Comparison of ENCODE assay signal across 9 cellular contexts in the genomic region with DNA sequence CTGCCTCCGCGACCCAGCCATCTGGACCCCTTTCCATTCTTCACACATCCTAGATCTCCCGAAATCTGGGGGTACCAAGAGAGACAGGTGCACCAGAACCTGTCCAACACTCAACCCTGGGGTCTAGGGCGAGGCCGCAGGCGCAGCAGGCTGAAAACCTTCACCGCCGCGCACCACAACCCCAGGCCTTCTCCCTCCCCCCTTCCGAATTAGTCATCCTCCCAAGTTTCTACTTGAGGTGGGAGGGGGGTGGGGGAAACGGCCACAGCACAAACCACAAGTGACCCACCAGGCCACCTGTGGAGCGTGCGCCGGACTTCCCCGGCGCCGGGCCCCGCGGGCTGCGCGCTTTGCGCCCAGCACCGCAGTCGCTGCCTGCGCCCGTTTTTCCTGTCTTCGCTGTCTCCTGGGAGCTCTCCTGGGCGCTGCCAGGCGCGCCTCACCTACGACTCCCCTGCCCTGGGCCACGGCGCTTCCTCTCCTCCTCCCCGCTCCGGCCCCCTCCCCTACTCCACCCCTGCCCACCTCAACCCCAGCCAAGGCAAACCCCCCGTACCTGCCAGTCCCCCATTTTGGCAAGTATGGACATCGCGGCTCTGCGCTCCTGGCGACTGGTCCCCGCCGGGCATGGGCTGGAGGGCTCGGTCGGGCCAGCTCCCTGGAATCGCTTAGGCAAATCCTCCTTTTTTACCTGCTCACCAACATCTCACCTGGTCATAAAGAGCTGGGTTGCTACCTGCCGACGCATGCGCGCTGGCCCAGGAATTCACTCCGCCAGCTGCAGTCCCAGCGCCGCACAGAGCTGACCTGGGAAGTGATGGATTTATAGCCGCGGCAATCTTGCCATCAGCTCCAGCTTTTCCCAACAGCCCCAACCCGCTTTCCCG. TPM values are rescaled to one million over a fixed set of nuclear protein-coding genes. Genes with fewer than 3 reads are reported as not detected.
DNase-seq lines count a peak whose midpoint lies in the region; ATAC-seq and TF ChIP-seq lines count a peak whose summit lies in the region.
"Had no signal": no experiment of that assay in that cellular context is flagged by ENCODE, and none has a peak within 500 bp of the region (broad histone marks: within the 10 kb centered on the region; RNA-seq: fewer than 3 reads in every experiment).

No MANE protein-coding gene starts in this region.

- no peak overlapping the region for H3K4me3 ChIP-seq in left lung

- H3K4me1 ChIP-seq in left lung: peaks cover 5 to 13% of the 10 kb centered on the region in 2 donors

- no peaks in the 10 kb centered on the region for H3K9me3 ChIP-seq in left lung

- TF ChIP-seq CTCF in left lung (IDR thresholded peaks at IDR 0.05): no peak

- DNase-seq in DMS153 treated with DMSO at 0.1 percent for 48 hours (lab: John Stamatoyannopoulos, UW; ENCODE audit: unreplicated experiment): peak; percentile 64
- peak; percentile 70 for DNase-seq in astrocyte of the hippocampus (ENCODE audit: low read depth, low spot score)
- no peak for DNase-seq in left lung
- DNase-seq in HCEC 1CT: no peak
- no peak for DNase-seq in activated effector memory CD4-positive, alpha-beta T cell treated with Interleukin-2 at 50 U/mL for 16 hours
- DNase-seq in RKO (ENCODE audit: low spot score): no peak
- DNase-seq: activated naive CD4-positive, alpha-beta T cell treated with Interleukin-2 at 50 U/mL for 16 hours had no signal

- intact Hi-C loops in left lung (cut with DNase I): no loop called here

- H3K27ac ChIP-seq in left lung: no peak overlapping the region

- H3K27me3 ChIP-seq in left lung: peaks cover 96 to 100% of the 10 kb centered on the region in 2 donors

- ATAC-seq in HG02798 (IDR thresholded peaks at IDR 0.05; ENCODE audit: poor library complexity, unreplicated experiment): peak; percentile 47
- ATAC-seq in left lung: peak; percentile 56
- ATAC-seq in HG03571 (IDR thresholded peaks at IDR 0.05; ENCODE audit: unreplicated experiment): no peak

- H3K36me3 ChIP-seq in left lung: no peaks in the 10 kb centered on the region

RNA-seq across cellular contexts. Expression of a gene that starts 4.2 kb away (rescaled TPM):
- total RNA-seq in left lung: under 1 TPM; 0.73 to 0.97 TPM

Comparison
In these comparisons a context has a peak if more than half of its experiments do, and no peak if none do; other contexts are left out.
1. DNase-seq: peak in DMS153 treated with DMSO at 0.1 percent for 48 hours (single experiment) and astrocyte of the hippocampus (single experiment); none in left lung (0 of 2), HCEC 1CT (single experiment), activated effector memory CD4-positive, alpha-beta T cell treated with Interleukin-2 at 50 U/mL for 16 hours (single experiment) and RKO (single experiment).